In genomic region chr1:39195166-39196111, GRCh38 we compare ENCODE assay signal across 9 cellular contexts. TPM values are rescaled to one million over a fixed set of nuclear protein-coding genes. Genes with fewer than 3 reads are reported as not detected.
DNase-seq lines count a peak whose midpoint lies in the region; ATAC-seq, FAIRE-seq and TF ChIP-seq lines count a peak whose summit lies in the region.
"Had no signal": no experiment of that assay in that cellular context is flagged by ENCODE, and none has a peak within 500 bp of the region (broad histone marks: within the 10 kb centered on the region; RNA-seq: fewer than 3 reads in every experiment).

No MANE protein-coding gene starts in this region.

- DNase-seq in heart right ventricle = no peak
- no peak for DNase-seq in right cardiac atrium
- DNase-seq in ascending aorta (ENCODE audit: low spot score in 2 of 2) = no peak
- no peak for DNase-seq in memory B cell (ENCODE audit: low spot score in 2 of 2)
- no peak for DNase-seq in uterus
- no peak for DNase-seq in frontal cortex (ENCODE audit: low spot score in 2 of 2)
- DNase-seq in MV-4-11 (lab: John Stamatoyannopoulos, UW) = no peak
- DNase-seq: SJCRH30 had no signal

- no peaks in the 10 kb centered on the region for H3K36me3 ChIP-seq in heart right ventricle
- no peaks in the 10 kb centered on the region for H3K36me3 ChIP-seq in ascending aorta
- H3K36me3 ChIP-seq in uterus = no peaks in the 10 kb centered on the region
- H3K36me3 ChIP-seq: SJCRH30 had no signal

- H3K4me1 Mint-ChIP-seq in memory B cell = peaks cover 27% of the 10 kb centered on the region

- H3K4me3 ChIP-seq in heart right ventricle (no peak overlapping the region), right cardiac atrium (ENCODE audit: low read length) (no peak overlapping the region), ascending aorta (no peak overlapping the region), uterus (no peak overlapping the region)
- H3K4me3 ChIP-seq: SJCRH30 had no signal

- intact Hi-C loops in heart right ventricle (cut with DNase I) = loop anchor here in 4 of 10 donors (2.0 to 10.0 kb wide), 3 partner anchors 59 to 199 kb away; no protein-coding TSS in a partner anchor
- intact Hi-C loops in right cardiac atrium (cut with DNase I) = loop anchor here in 1 of 4 donors (5.0 to 10.0 kb wide), 2 partner anchors 62 to 91 kb away; no protein-coding TSS in a partner anchor
- intact Hi-C loops in ascending aorta (cut with DNase I) = no loop called here
- intact Hi-C loops in uterus (cut with DNase I; ENCODE audit: low total_unique reads) = no loop called here

- TF ChIP-seq CTCF in heart right ventricle (IDR thresholded peaks at IDR 0.05) (no peak), ascending aorta (IDR thresholded peaks at IDR 0.05) (no peak), uterus (IDR thresholded peaks at IDR 0.05) (no peak)

- H3K27me3 Mint-ChIP-seq in memory B cell = no peaks in the 10 kb centered on the region

- no peak for FAIRE-seq in frontal cortex (lab: Jason Lieb, UNC)

- no peak for TF ChIP-seq POLR2A in uterus (IDR thresholded peaks at IDR 0.05)

- ATAC-seq in heart right ventricle (no peak), right cardiac atrium (no peak), memory B cell (ENCODE audit: low read depth) (no peak), GM19455 (IDR thresholded peaks at IDR 0.05; ENCODE audit: unreplicated experiment) (no peak)

- H3K9me3 ChIP-seq in heart right ventricle = no peaks in the 10 kb centered on the region
- no peaks in the 10 kb centered on the region for H3K9me3 ChIP-seq in right cardiac atrium (ENCODE audit: control insufficient read depth, low read length)
- no peaks in the 10 kb centered on the region for H3K9me3 ChIP-seq in ascending aorta
- no peaks in the 10 kb centered on the region for H3K9me3 ChIP-seq in uterus
- H3K9me3 ChIP-seq: SJCRH30 had no signal

- WGBS in heart right ventricle, 2 donors = 65 to 76% methylated on average over 5 of the region's 5 CpGs
- WGBS in right cardiac atrium = 58% methylated on average over 5 of the region's 5 CpGs

- H3K9me3 Mint-ChIP-seq in memory B cell = no peaks in the 10 kb centered on the region

- peak overlapping the region; percentile 54 for H3K27ac Mint-ChIP-seq in memory B cell

- H3K4me1 ChIP-seq in heart right ventricle = peaks cover 3 to 72% (median 50%) of the 10 kb centered on the region in 9 donors
- H3K4me1 ChIP-seq in right cardiac atrium (ENCODE audit: control insufficient read depth, insufficient read depth, low read length) = peaks cover 2% of the 10 kb centered on the region
- peaks cover 27 to 54% of the 10 kb centered on the region in 2 donors for H3K4me1 ChIP-seq in ascending aorta
- peaks cover 0 to 8% of the 10 kb centered on the region in 2 donors for H3K4me1 ChIP-seq in uterus

- H3K36me3 Mint-ChIP-seq in memory B cell = no peaks in the 10 kb centered on the region

- H3K27me3 ChIP-seq in heart right ventricle (no peaks in the 10 kb centered on the region), right cardiac atrium (ENCODE audit: control insufficient read depth, insufficient read depth) (no peaks in the 10 kb centered on the region), ascending aorta (no peaks in the 10 kb centered on the region), uterus (no peaks in the 10 kb centered on the region)
- H3K27me3 ChIP-seq: SJCRH30 had no signal

- H3K4me3 Mint-ChIP-seq in memory B cell = no peak overlapping the region

- peak overlapping the region in 6 of 10 donors; percentile 30 to 83 (median 40) for H3K27ac ChIP-seq in heart right ventricle
- no peak overlapping the region for H3K27ac ChIP-seq in right cardiac atrium (ENCODE audit: low read length)
- peak overlapping the region; percentile 90 to 95 for H3K27ac ChIP-seq in ascending aorta
- H3K27ac ChIP-seq in uterus = peak overlapping the region; percentile 93 to 99
- H3K27ac ChIP-seq: SJCRH30 had no signal

RNA-seq across cellular contexts. Expression of gene MACF1, which starts 9.1 kb away (rescaled TPM):
- total RNA-seq in heart right ventricle (100 to 1,000 TPM; 157 to 379 (median 325) TPM), right cardiac atrium (100 to 1,000 TPM; 294 to 359 (median 326) TPM), ascending aorta (279 TPM), uterus (100 to 1,000 TPM; 210 to 602 (median 573) TPM), frontal cortex (306 TPM)
- polyA plus RNA-seq in heart right ventricle (100 to 1,000 TPM in 1 of 2 donors, 10 to 100 TPM in 1; 85.3 to 136 TPM), right cardiac atrium (145 TPM)
